24 cellular contexts compared by ENCODE assay signal in genomic region chr9:19948021-19948420, GRCh38.
"Had no signal": no experiment of that assay in that cellular context is flagged by ENCODE, and none has a peak within 500 bp of the region (broad histone marks: within the 10 kb centered on the region; RNA-seq: fewer than 3 reads in every experiment).

No MANE protein-coding gene starts in this region.

- H3K9me3 ChIP-seq: MG63, SK-N-SH had no signal

- H3K27ac ChIP-seq: brain microvascular endothelial cell, WERI-Rb-1 had no signal

- H3K4me1 Mint-ChIP-seq: activated naive CD8-positive, alpha-beta T cell treated with anti-CD3 and anti-CD28 coated beads, Interleukin-2, amount 50 U/mL, for 24 hours had no signal

- H3K4me3 Mint-ChIP-seq: activated CD4-positive, alpha-beta memory T cell treated with anti-CD3 and anti-CD28 coated beads, Interleukin-2, amount 10 ng/mL, durations not matched to agents 7 days and 5 days; activated CD4-positive, alpha-beta T cell treated with anti-CD3 and anti-CD28 coated beads for 36 hours; activated naive CD8-positive, alpha-beta T cell treated with anti-CD3 and anti-CD28 coated beads, Interleukin-2, amount 50 U/mL, for 24 hours; activated T-helper 1 cell treated with anti-CD3 and anti-CD28 coated beads, Interleukin-12 subunit alpha, Interleukin-12 subunit beta, Interleukin-2, Interleukin-4 antibody, amounts not matched to agents 30 ng/mL and 10 ng/mL and 1 ng/mL, durations not matched to agents 14 hours and 24 hours and 36 hours had no signal

- H3K4me2 ChIP-seq: SK-N-SH had no signal

- DNase-seq: activated CD4-positive, alpha-beta memory T cell treated with anti-CD3 and anti-CD28 coated beads, Interleukin-2, amount 10 ng/mL, durations not matched to agents 7 days and 5 days; activated CD4-positive, alpha-beta T cell treated with anti-CD3 and anti-CD28 coated beads for 36 hours; activated CD4-positive, alpha-beta T cell treated with anti-CD3 and anti-CD28 coated beads, Interleukin-2, amount 50 U/mL, for 1 hour; activated CD8-positive, alpha-beta memory T cell treated with anti-CD3 and anti-CD28 coated beads, Interleukin-2, amount 50 U/mL, for 48 hours; activated effector memory CD4-positive, alpha-beta T cell treated with anti-CD3 and anti-CD28 coated beads, Interleukin-2, amount 50 U/mL, for 16 hours; activated naive CD4-positive, alpha-beta T cell treated with Interleukin-2 at 50 U/mL for 16 hours; activated naive CD8-positive, alpha-beta T cell treated with anti-CD3 and anti-CD28 coated beads, Interleukin-2, amount 50 U/mL, for 24 hours; activated T-cell treated with anti-CD3 and anti-CD28 coated beads, Interleukin-2, amount 50 U/mL, for 1 hour; amygdala; brain microvascular endothelial cell; MG63; NCI-H1105; NCI-H1436; NCI-H1694 treated with DMSO at 0.1 percent for 48 hours; NCI-H2029 treated with DMSO at 0.1 percent for 48 hours; NCI-H524; NCI-H774; OCI-M1; RPMI8226; SK-N-SH; T-helper 1 cell; WERI-Rb-1 had no signal

- H3K9ac ChIP-seq: SK-N-SH had no signal

- H3K9me3 Mint-ChIP-seq: activated T-helper 1 cell treated with anti-CD3 and anti-CD28 coated beads, Interleukin-12 subunit alpha, Interleukin-12 subunit beta, Interleukin-2, Interleukin-4 antibody, amounts not matched to agents 30 ng/mL and 10 ng/mL and 1 ng/mL, durations not matched to agents 14 hours and 24 hours and 36 hours had no signal

- H3K27me3 ChIP-seq: brain microvascular endothelial cell had no signal

- H3K4me3 ChIP-seq: MG63 had no signal

- H3K36me3 ChIP-seq: brain microvascular endothelial cell, MG63, WERI-Rb-1 had no signal

- H3K27ac Mint-ChIP-seq: activated CD4-positive, alpha-beta memory T cell treated with anti-CD3 and anti-CD28 coated beads, Interleukin-2, amount 10 ng/mL, durations not matched to agents 7 days and 5 days; activated CD4-positive, alpha-beta T cell treated with anti-CD3 and anti-CD28 coated beads for 36 hours; activated naive CD4-positive, alpha-beta T cell treated with anti-CD3 and anti-CD28 coated beads, Interleukin-2, amount 50 U/mL, for 72 hours; activated naive CD8-positive, alpha-beta T cell treated with anti-CD3 and anti-CD28 coated beads, Interleukin-2, amount 50 U/mL, for 24 hours; activated T-helper 1 cell treated with anti-CD3 and anti-CD28 coated beads, Interleukin-12 subunit alpha, Interleukin-12 subunit beta, Interleukin-2, Interleukin-4 antibody, amounts not matched to agents 30 ng/mL and 10 ng/mL and 1 ng/mL, durations not matched to agents 14 hours and 24 hours and 36 hours had no signal
